11 cellular contexts compared by ENCODE assay signal in the genomic region with DNA sequence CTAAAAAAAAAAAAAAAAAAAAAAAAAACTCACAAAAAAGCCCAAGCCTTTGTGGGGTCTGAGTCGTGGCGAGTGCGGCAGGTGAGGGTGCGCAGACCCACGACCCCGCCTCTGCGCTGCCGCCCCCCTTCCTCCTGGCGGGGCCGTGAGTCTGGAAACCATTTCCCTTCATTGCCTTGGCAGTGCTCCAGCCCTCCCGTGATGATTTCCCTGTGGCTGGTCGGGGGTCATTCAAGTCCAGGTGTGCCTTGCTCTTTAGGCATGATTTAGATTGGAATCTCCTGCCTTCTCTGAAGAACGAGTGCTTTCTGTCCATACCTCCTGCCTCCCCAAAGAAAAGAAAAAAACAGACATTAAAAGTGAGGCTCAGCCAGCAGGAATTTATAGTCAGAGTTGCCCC.
A peak's percentile ranks its signal among the peaks of the same experiment; 100 is the strongest.
DNase-seq lines count a peak whose midpoint lies in the region; ATAC-seq, FAIRE-seq and TF ChIP-seq lines count a peak whose summit lies in the region.
"Had no signal": no experiment of that assay in that cellular context is flagged by ENCODE, and none has a peak within 500 bp of the region (broad histone marks: within the 10 kb centered on the region; RNA-seq: fewer than 3 reads in every experiment).

No MANE protein-coding gene starts in this region.

- H3K9ac ChIP-seq in HepG2 (ENCODE audit: insufficient read depth, low read depth, low read length): no peak overlapping the region
- H3K9ac ChIP-seq in endodermal cell (ENCODE audit: extremely low read depth, low read length, poor library complexity, severe bottlenecking): no peak overlapping the region
- no peak overlapping the region for H3K9ac ChIP-seq in Karpas-422 (ENCODE audit: low read length)

- H3K4me3 Mint-ChIP-seq in endodermal cell: no peak overlapping the region
- H3K4me3 Mint-ChIP-seq: neural crest cell, WTC11 had no signal

- no peak overlapping the region for H2AFZ ChIP-seq in HepG2 (ENCODE audit: low read length)
- no peak overlapping the region for H2AFZ ChIP-seq in Karpas-422 (ENCODE audit: low read length)

- H3K27ac ChIP-seq in right lobe of liver (no peak overlapping the region), HepG2 (ENCODE audit: extremely low read length, insufficient read depth, low read length) (no peak overlapping the region), endodermal cell (ENCODE audit: low read depth, low read length) (no peak overlapping the region), Karpas-422 (ENCODE audit: low read length) (no peak overlapping the region)

- no peaks in the 10 kb centered on the region for H3K36me3 Mint-ChIP-seq in endodermal cell (ENCODE audit: low read depth)
- H3K36me3 Mint-ChIP-seq: WTC11 had no signal

- CTCF ChIA-PET in HepG2 (lab: Yijun Ruan, JAX; ENCODE audit: low intra/inter-chr PET ratio, low total read pairs): no interaction called here

- no peak overlapping the region for H3K4me2 ChIP-seq in HepG2 (ENCODE audit: low read depth, low read length)
- H3K4me2 ChIP-seq in Karpas-422 (ENCODE audit: low read depth, low read length, poor library complexity, severe bottlenecking): no peak overlapping the region
- H3K4me2 ChIP-seq: smooth muscle cell had no signal

- H3K27me3 ChIP-seq in right lobe of liver (no peaks in the 10 kb centered on the region), HepG2 (ENCODE audit: control insufficient read depth in 1 of 2, insufficient read depth in 2 of 2, low read length in 2 of 2) (no peaks in the 10 kb centered on the region), endodermal cell (ENCODE audit: control insufficient read depth, insufficient read depth, low read length, poor library complexity, severe bottlenecking) (no peaks in the 10 kb centered on the region), Karpas-422 (ENCODE audit: low read length) (no peaks in the 10 kb centered on the region)

- no peaks in the 10 kb centered on the region for H3K27me3 Mint-ChIP-seq in endodermal cell (ENCODE audit: insufficient read depth)

- no TSS peak for BruUV-seq in HepG2 (replicated peaks; lab: Mats Ljungman, UMichigan)

- TF ChIP-seq EP300 in HepG2 (IDR thresholded peaks at IDR 0.05; ENCODE audit: low read depth in 2 of 2, low read length in 2 of 2) (no peak), HepG2 (CRISPR knock-in tag; IDR thresholded peaks at IDR 0.05; ENCODE audit: borderline replicate concordance) (no peak)

- H3K4me3 ChIP-seq in right lobe of liver: no peak overlapping the region
- no peak overlapping the region for H3K4me3 ChIP-seq in HepG2 (replicated peaks in 1 of 3; ENCODE audit: insufficient read depth in 1 of 3, low read depth in 2 of 3, low read length in 3 of 3)
- no peak overlapping the region for H3K4me3 ChIP-seq in endodermal cell (ENCODE audit: low read length)
- H3K4me3 ChIP-seq in Karpas-422 (ENCODE audit: low read length): no peak overlapping the region
- H3K4me3 ChIP-seq: smooth muscle cell had no signal

- H3K36me3 ChIP-seq in right lobe of liver (no peaks in the 10 kb centered on the region), HepG2 (replicated peaks in 1 of 2; ENCODE audit: control insufficient read depth in 1 of 2, insufficient read depth in 2 of 2, low read length in 2 of 2) (no peaks in the 10 kb centered on the region), endodermal cell (ENCODE audit: control insufficient read depth, insufficient read depth, low read length) (no peaks in the 10 kb centered on the region), Karpas-422 (ENCODE audit: insufficient read depth, low read length) (no peaks in the 10 kb centered on the region)

- DNase-seq in right lobe of liver (peak in 2 of 3 donors; percentile 54 to 61), HepG2 (ENCODE audit: low spot score) (no peak), SHP77 treated with DMSO at 0.1 percent for 48 hours (lab: John Stamatoyannopoulos, UW) (peak; percentile 19), left ventricle myocardium superior (peak; percentile 82), endodermal cell (no peak), Karpas-422 (no peak)

- TF ChIP-seq POLR2A in right lobe of liver (IDR thresholded peaks at IDR 0.05) (no peak), HepG2 (IDR thresholded peaks at IDR 0.05; ENCODE audit: insufficient read depth in 1 of 2, low read depth in 2 of 2, low read length in 2 of 2) (no peak)

- ATAC-seq in right lobe of liver (peak in 1 of 4 donors; percentile 17), HepG2 (no peak), left ventricle myocardium superior (peak; percentile 49), GM18498 (IDR thresholded peaks at IDR 0.05; ENCODE audit: unreplicated experiment) (no peak), HG03457 (IDR thresholded peaks at IDR 0.05; ENCODE audit: unreplicated experiment) (no peak)
- ATAC-seq: WTC11 had no signal

- H3K4me1 Mint-ChIP-seq in endodermal cell: peaks cover 7% of the 10 kb centered on the region

- peaks cover 0 to 8% (median 0%) of the 10 kb centered on the region in 4 donors for H3K4me1 ChIP-seq in right lobe of liver
- peaks cover 10% of the 10 kb centered on the region for H3K4me1 ChIP-seq in HepG2 (ENCODE audit: insufficient read depth, low read length)
- H3K4me1 ChIP-seq in endodermal cell (ENCODE audit: control insufficient read depth, insufficient read depth, low read length): no peaks in the 10 kb centered on the region
- H3K4me1 ChIP-seq in Karpas-422 (ENCODE audit: low read length): peaks cover 78% of the 10 kb centered on the region

- no peak for FAIRE-seq in HepG2 (lab: Jason Lieb, UNC)

- TF ChIP-seq CTCF in right lobe of liver (IDR thresholded peaks at IDR 0.05): no peak
- no peak for TF ChIP-seq CTCF in HepG2 (CRISPR knock-in tag; IDR thresholded peaks at IDR 0.05)
- TF ChIP-seq CTCF in endodermal cell (conservative IDR thresholded peaks at IDR 0.05): no peak

- POLR2A ChIA-PET in HepG2 (lab: Yijun Ruan, JAX): no interaction called here

- WGBS in right lobe of liver (ENCODE audit: insufficient coverage, low coverage, low lambda C conversion rate, missing lambda C conversion rate): 44% methylated on average over 12 of the region's 13 CpGs
- 82% methylated on average over 13 of the region's 13 CpGs for whole genome bisulfite sequencing in HepG2 (ENCODE audit: low lambda C conversion rate)
- WGBS in endodermal cell (ENCODE audit: insufficient coverage in 1 of 2, insufficient read length in 1 of 2), 2 experiments: 84 to 89% methylated on average over 9 to 13 of the region's 13 CpGs

- intact Hi-C loops in right lobe of liver (cut with DNase I) (no loop called here), HepG2 (cut with micrococcal nuclease; ENCODE audit: unreplicated experiment) (no loop called here), left ventricle myocardium superior (cut with micrococcal nuclease) (no loop called here)

- H3K9me3 Mint-ChIP-seq in endodermal cell: no peaks in the 10 kb centered on the region
- H3K9me3 Mint-ChIP-seq: neural crest cell, WTC11 had no signal

- H3K9me3 ChIP-seq in right lobe of liver (no peaks in the 10 kb centered on the region), HepG2 (ENCODE audit: low read length) (no peaks in the 10 kb centered on the region), endodermal cell (ENCODE audit: control insufficient read depth, low read length) (no peaks in the 10 kb centered on the region), Karpas-422 (ENCODE audit: low read length) (no peaks in the 10 kb centered on the region)

- H4K20me1 ChIP-seq in HepG2 (ENCODE audit: insufficient read depth, low read length) (no peaks in the 10 kb centered on the region), Karpas-422 (ENCODE audit: insufficient read depth, low read depth, low read length) (no peaks in the 10 kb centered on the region)

- TF ChIP-seq RAD21 in HepG2 (CRISPR knock-in tag; IDR thresholded peaks at IDR 0.05): no peak

- H3K27ac Mint-ChIP-seq in endodermal cell: no peak overlapping the region
- H3K27ac Mint-ChIP-seq: WTC11 had no signal

- H3K9me2 ChIP-seq in Karpas-422 (replicated peaks; ENCODE audit: insufficient read depth, low read length): no peaks in the 10 kb centered on the region

- no peaks in the 10 kb centered on the region for H3K79me2 ChIP-seq in HepG2 (ENCODE audit: insufficient read depth, low read length)
- H3K79me2 ChIP-seq in Karpas-422 (ENCODE audit: low read length): no peaks in the 10 kb centered on the region

- in situ Hi-C loops in HepG2 (cut with HindIII; ENCODE audit: extremely low pct_ligation_motif_present, low pct_unique_long_range_greater_than_20kb): loop anchor here (25.0 kb wide), 1 partner anchor 223 kb away; no protein-coding TSS in a partner anchor

TF ChIP-seq in HepG2, 621 proteins besides CTCF, POLR2A, EP300 and RAD21 (continues in another document):
- TF ChIP-seq ZFYVE20 (CRISPR knock-in tag; IDR thresholded peaks at IDR 0.05; ENCODE audit: borderline replicate concordance, low read depth): no peak
- no peak for TF ChIP-seq ZNF543 (CRISPR knock-in tag; IDR thresholded peaks at IDR 0.05)

Comparison
In these comparisons a context has a peak if more than half of its experiments do, and no peak if none do; other contexts are left out.
1. DNase-seq: peak in right lobe of liver (2 of 3), SHP77 treated with DMSO at 0.1 percent for 48 hours (single experiment) and left ventricle myocardium superior (single experiment); none in HepG2 (single experiment), endodermal cell (single experiment) and Karpas-422 (single experiment).